Comparison of ENCODE assay signal across 28 cellular contexts in genomic region chr5:160833806-160834205, GRCh38. TPM values are rescaled to one million over a fixed set of nuclear protein-coding genes. Genes with fewer than 3 reads are reported as not detected.
"Had no signal": no experiment of that assay in that cellular context is flagged by ENCODE, and none has a peak within 500 bp of the region (broad histone marks: within the 10 kb centered on the region; RNA-seq: fewer than 3 reads in every experiment).

No MANE protein-coding gene starts in this region.

- H3K4me1 Mint-ChIP-seq: activated naive CD4-positive, alpha-beta T cell treated with anti-CD3 and anti-CD28 coated beads, Interleukin-2, amount 50 U/mL, for 24 hours; WTC11 had no signal

- H3K27ac ChIP-seq: RWPE1 had no signal

- H3K4me3 Mint-ChIP-seq: activated CD8-positive, alpha-beta T cell treated with anti-CD3 and anti-CD28 coated beads, Interleukin-2, amount 10 ng/mL, durations not matched to agents 7 days and 5 days; activated naive CD4-positive, alpha-beta T cell treated with anti-CD3 and anti-CD28 coated beads, Interleukin-2, amount 50 U/mL, for 24 hours; T-helper 1 cell treated with Interleukin-12 subunit alpha and Interleukin-12 subunit beta and Interleukin-4 antibody, amounts not matched to agents 30 μg/mL and 1 μg/mL, for 36 hours; WTC11 had no signal

- H3K27me3 Mint-ChIP-seq: activated naive CD4-positive, alpha-beta T cell treated with anti-CD3 and anti-CD28 coated beads, Interleukin-2, amount 50 U/mL, for 24 hours had no signal

- H3K27ac Mint-ChIP-seq: activated CD8-positive, alpha-beta T cell treated with anti-CD3 and anti-CD28 coated beads, Interleukin-2, amount 10 ng/mL, durations not matched to agents 7 days and 5 days; activated naive CD4-positive, alpha-beta T cell treated with anti-CD3 and anti-CD28 coated beads, Interleukin-2, amount 50 U/mL, for 24 hours; T-helper 1 cell treated with Interleukin-12 subunit alpha and Interleukin-12 subunit beta and Interleukin-4 antibody, amounts not matched to agents 30 μg/mL and 1 μg/mL, for 36 hours; WTC11 had no signal

- DNase-seq: activated CD4-positive, alpha-beta T cell treated with anti-CD3 and anti-CD28 coated beads for 48 hours; activated CD4-positive, alpha-beta T cell treated with anti-CD3 and anti-CD28 coated beads, Interleukin-2, amount 50 U/mL, for 4 hours; activated CD4-positive, CD25-positive, alpha-beta regulatory T cell treated with anti-CD3 and anti-CD28 coated beads, Interleukin-2, amount 50 U/mL, for 72 hours; activated CD8-positive, alpha-beta memory T cell treated with anti-CD3 and anti-CD28 coated beads, Interleukin-2, amount 50 U/mL, for 48 hours; activated CD8-positive, alpha-beta T cell treated with anti-CD3 and anti-CD28 coated beads, Interleukin-2, amount 10 ng/mL, durations not matched to agents 7 days and 5 days; activated effector memory CD4-positive, alpha-beta T cell treated with Interleukin-2 at 50 U/mL for 16 hours; activated naive CD4-positive, alpha-beta T cell; activated T-cell treated with anti-CD3 and anti-CD28 coated beads, Interleukin-2, amount 50 U/mL, for 1 hour; aorta; KG1; MV-4-11; NCI-H1092 treated with DMSO at 0.1 percent for 48 hours; NCI-H1417 treated with DMSO at 0.1 percent for 48 hours; NCI-H1694; NCI-H2029; NCI-H2107; NCI-H345; NCI-H510A; NCI-H69; NK-92 treated with Interleukin-12 subunit alpha and Interleukin-12 subunit beta, amount 100 ng/mL, for 24 hours; OCI-M1; SHP77 had no signal

- ATAC-seq: activated CD8-positive, alpha-beta T cell treated with anti-CD3 and anti-CD28 coated beads, Interleukin-2, amount 10 ng/mL, durations not matched to agents 7 days and 5 days; Panc1; WTC11 had no signal

- H3K36me3 Mint-ChIP-seq: activated naive CD4-positive, alpha-beta T cell treated with anti-CD3 and anti-CD28 coated beads, Interleukin-2, amount 50 U/mL, for 24 hours; WTC11 had no signal

RNA-seq across cellular contexts. Expression of gene ATP10B, which starts 18.2 kb away (rescaled TPM):
- total RNA-seq: activated CD8-positive, alpha-beta T cell treated with anti-CD3 and anti-CD28 coated beads, Interleukin-2, amount 10 ng/mL, durations not matched to agents 7 days and 5 days; MCF 10A had no signal
